In genomic region chr12:103172447-103173112, GRCh38 we compare ENCODE assay signal across 31 cellular contexts.
"Had no signal": no experiment of that assay in that cellular context is flagged by ENCODE, and none has a peak within 500 bp of the region (broad histone marks: within the 10 kb centered on the region; RNA-seq: fewer than 3 reads in every experiment).

No MANE protein-coding gene starts in this region.

- H3K4me3 Mint-ChIP-seq: natural killer cell; nephron; neural progenitor cell; stimulated activated memory B cell treated with anti-CD40 and anti-IgM and Interleukin-4, amounts not matched to agents 10 μg/mL and 1 μg/mL and 100 μg/mL, for 72 hours; stimulated activated naive CD8-positive, alpha-beta T cell treated with anti-CD3 and anti-CD28 coated beads, Interleukin-15, amount 100 ng/mL, for 72 hours; type B pancreatic cell had no signal

- H3K4me1 Mint-ChIP-seq: natural killer cell; nephron; neural progenitor cell; stimulated activated memory B cell treated with anti-CD40 and anti-IgM and Interleukin-4, amounts not matched to agents 10 μg/mL and 1 μg/mL and 100 μg/mL, for 72 hours; stimulated activated naive CD8-positive, alpha-beta T cell treated with anti-CD3 and anti-CD28 coated beads, Interleukin-15, amount 100 ng/mL, for 72 hours had no signal

- H3K36me3 Mint-ChIP-seq: natural killer cell; neural progenitor cell; stimulated activated memory B cell treated with anti-CD40 and anti-IgM and Interleukin-4, amounts not matched to agents 10 μg/mL and 1 μg/mL and 100 μg/mL, for 72 hours; type B pancreatic cell had no signal

- H3K4me1 ChIP-seq: parathyroid adenoma, psoas muscle, spleen, suprapubic skin, testis, tibial artery, transverse colon, upper lobe of right lung, uterus had no signal

- H3K9ac ChIP-seq: neural progenitor cell, parathyroid adenoma had no signal

- H3K27me3 Mint-ChIP-seq: stimulated activated memory B cell treated with anti-CD40 and anti-IgM and Interleukin-4, amounts not matched to agents 10 μg/mL and 1 μg/mL and 100 μg/mL, for 72 hours; stimulated activated naive CD8-positive, alpha-beta T cell treated with anti-CD3 and anti-CD28 coated beads, Interleukin-15, amount 100 ng/mL, for 72 hours; type B pancreatic cell had no signal

- ATAC-seq: natural killer cell; psoas muscle; right cardiac atrium; sciatic nerve; stimulated activated memory B cell treated with anti-CD40 and anti-IgM and Interleukin-4, amounts not matched to agents 10 μg/mL and 1 μg/mL and 100 μg/mL, for 72 hours; stimulated activated naive CD8-positive, alpha-beta T cell treated with anti-CD3 and anti-CD28 coated beads, Interleukin-15, amount 100 ng/mL, for 72 hours; stimulated activated naive CD8-positive, alpha-beta T cell treated with anti-CD3 and anti-CD28 coated beads, Interleukin-15, Interleukin-2, amounts not matched to agents 100 U/mL and 50 U/mL, for 24 hours; upper lobe of right lung had no signal

- DNase-seq: natural killer cell; occipital lobe; ovary; posterior cingulate gyrus; psoas muscle; right cardiac atrium; spleen; stimulated activated CD4-positive, alpha-beta T cell treated with anti-CD3 and anti-CD28 coated beads, Interleukin-12 subunit alpha, Interleukin-12 subunit beta, amount 100 ng/mL, for 4 hours; stimulated activated CD4-positive, alpha-beta T cell treated with anti-CD3 and anti-CD28 coated beads, Interleukin-1b, Interleukin-23, amount 100 ng/mL, for 48 hours; stimulated activated CD4-positive, alpha-beta T cell treated with anti-CD3 and anti-CD28 coated beads, Interleukin-4, amount 100 ng/mL, for 1 hour; stimulated activated CD4-positive, alpha-beta T cell treated with anti-CD3 and anti-CD28 coated beads, Interleukin-4, amount 100 ng/mL, for 4 hours; stimulated activated CD8-positive, alpha-beta memory T cell treated with anti-CD3 and anti-CD28 coated beads, Interleukin-4, amount 100 ng/mL, for 48 hours; stimulated activated naive CD4-positive, alpha-beta T cell; stimulated activated naive CD8-positive, alpha-beta T cell treated with anti-CD3 and anti-CD28 coated beads, Interleukin-15, amount 100 ng/mL, for 72 hours; stimulated activated naive CD8-positive, alpha-beta T cell treated with anti-CD3 and anti-CD28 coated beads, Interleukin-15, Interleukin-2, amounts not matched to agents 100 U/mL and 50 U/mL, for 24 hours; substantia nigra; testis; tibial artery; transverse colon; upper lobe of right lung; uterus had no signal

- H3K9me3 Mint-ChIP-seq: nephron, neural progenitor cell, type B pancreatic cell had no signal

- H3K27ac Mint-ChIP-seq: natural killer cell; nephron; neural progenitor cell; progenitor cell of endocrine pancreas; stimulated activated memory B cell treated with anti-CD40 and anti-IgM and Interleukin-4, amounts not matched to agents 10 μg/mL and 1 μg/mL and 100 μg/mL, for 72 hours; stimulated activated naive CD8-positive, alpha-beta T cell treated with anti-CD3 and anti-CD28 coated beads, Interleukin-15, amount 100 ng/mL, for 72 hours; type B pancreatic cell had no signal

- H3K4me3 ChIP-seq: neural progenitor cell, ovary, psoas muscle, skin epidermis, smooth muscle cell, spleen, suprapubic skin, testis, tibial artery, transverse colon, upper lobe of right lung, uterus had no signal

- H3K4me2 ChIP-seq: neural progenitor cell, smooth muscle cell had no signal

- H2AFZ ChIP-seq: neural progenitor cell, parathyroid adenoma had no signal

- H3K9me3 ChIP-seq: ovary, psoas muscle, suprapubic skin, testis, tibial artery, transverse colon, upper lobe of right lung, uterus had no signal

- H3K27ac ChIP-seq: neural progenitor cell, ovary, parathyroid adenoma, psoas muscle, skin epidermis, spleen, suprapubic skin, testis, tibial artery, transverse colon, upper lobe of right lung, uterus had no signal

- H3K36me3 ChIP-seq: neural progenitor cell, ovary, spleen, suprapubic skin, tibial artery, transverse colon, upper lobe of right lung, uterus had no signal

- H3K27me3 ChIP-seq: neural progenitor cell, ovary, spleen, suprapubic skin, testis, tibial artery, transverse colon, upper lobe of right lung, uterus had no signal

- H3K79me2 ChIP-seq: parathyroid adenoma had no signal
